ENCODE assay signal across 3 cellular contexts in the genomic region with DNA sequence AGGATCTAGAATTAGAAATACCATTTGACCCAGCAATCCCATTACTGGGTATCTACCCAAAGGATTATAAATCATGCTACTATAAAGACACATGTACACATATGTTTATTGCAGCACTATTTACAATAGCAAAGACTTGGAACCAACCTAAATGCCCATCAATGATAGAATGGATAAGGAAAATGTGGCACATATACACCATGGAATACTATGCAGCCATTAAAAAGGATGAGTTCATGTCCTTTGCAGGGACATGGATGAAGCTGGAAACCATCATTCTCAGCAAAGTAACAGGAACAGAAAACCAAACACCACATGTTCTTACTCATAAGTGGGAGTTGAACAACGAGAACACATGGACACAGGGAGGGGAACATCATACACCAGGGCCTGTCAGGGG. TPM values are rescaled to one million over a fixed set of nuclear protein-coding genes. Genes with fewer than 3 reads are reported as not detected.
"Had no signal": no experiment of that assay in that cellular context is flagged by ENCODE, and none has a peak within 500 bp of the region (broad histone marks: within the 10 kb centered on the region; RNA-seq: fewer than 3 reads in every experiment).

No MANE protein-coding gene starts in this region.

RNA-seq across cellular contexts. Expression of gene FYB1, which starts 15.1 kb away (rescaled TPM):
- total RNA-seq: kidney epithelial cell, lung microvascular endothelial cell, myocyte had no signal
